10 cellular contexts compared by ENCODE assay signal in the genomic region with DNA sequence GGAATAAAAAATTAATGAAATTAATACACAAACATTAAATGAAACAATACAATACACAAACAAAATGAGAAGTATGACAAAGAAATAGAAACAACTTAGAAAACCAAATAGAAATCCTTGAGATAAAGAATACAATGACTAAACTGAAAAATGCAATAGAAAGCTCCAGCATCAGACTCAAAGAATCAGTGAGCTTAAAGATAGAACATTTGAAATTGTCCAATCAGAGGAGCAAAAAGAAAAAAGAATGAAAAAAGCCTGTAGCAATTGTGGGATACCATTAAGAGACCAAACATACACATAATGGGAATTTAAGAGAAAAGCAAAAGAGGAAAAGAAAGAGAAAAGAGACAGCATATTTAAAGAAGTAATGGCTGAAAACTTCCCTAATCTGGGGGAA. TPM values are rescaled to one million over a fixed set of nuclear protein-coding genes. Genes with fewer than 3 reads are reported as not detected.
"Had no signal": no experiment of that assay in that cellular context is flagged by ENCODE, and none has a peak within 500 bp of the region (broad histone marks: within the 10 kb centered on the region; RNA-seq: fewer than 3 reads in every experiment).

No MANE protein-coding gene starts in this region.

- H3K9ac ChIP-seq: GM23248 had no signal

- FAIRE-seq: HTR-8/SVneo had no signal

- H3K27ac ChIP-seq: GM23248 had no signal

- H3K4me3 ChIP-seq: GM23248, HAP-1 had no signal

- DNase-seq: GM23248, GOT3, H7, HFFc6, KG1 had no signal

- H3K4me1 ChIP-seq: HAP-1 had no signal

- H2AFZ ChIP-seq: GM23248 had no signal

- H3K36me3 ChIP-seq: HAP-1 had no signal

- H3K9me3 ChIP-seq: HAP-1 had no signal

RNA-seq across cellular contexts. Expression of a gene that starts 25.7 kb away (rescaled TPM):
- total RNA-seq: H4, H7, HT-29 had no signal
- polyA plus RNA-seq: IgD-negative memory B cell had no signal
